In the genomic region with DNA sequence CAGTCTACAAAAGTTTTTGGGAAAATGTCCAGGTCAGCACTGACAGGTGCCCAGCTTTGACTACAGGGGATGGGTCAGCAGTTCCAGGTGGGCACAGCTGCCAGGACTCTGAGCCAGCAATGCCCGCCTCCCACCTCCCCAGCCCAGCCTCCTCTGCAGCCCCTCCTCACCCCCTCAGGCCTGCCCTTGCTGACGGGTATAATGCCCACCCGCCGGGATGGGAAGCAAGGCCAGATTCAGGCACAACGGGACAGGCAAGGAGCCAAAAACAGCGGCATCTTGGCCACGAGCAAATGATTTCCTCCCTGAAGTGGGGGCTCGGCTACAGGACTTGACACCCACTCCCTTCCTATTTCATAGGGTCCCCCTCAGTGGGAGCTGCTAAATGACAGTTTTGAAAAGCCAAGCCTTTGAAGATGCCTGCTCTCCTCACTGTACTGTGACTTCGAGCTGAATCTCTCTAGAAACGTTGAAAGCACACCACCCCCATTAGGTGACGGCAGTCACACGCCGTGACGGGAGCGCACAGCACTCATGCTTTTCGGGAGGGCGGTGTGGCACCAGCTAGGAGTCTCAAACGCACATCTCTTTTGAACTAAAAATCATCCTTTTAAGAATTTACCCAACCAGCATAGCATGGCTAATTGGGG, we compare ENCODE assay signal across 16 cellular contexts. TPM values are rescaled to one million over a fixed set of nuclear protein-coding genes. Genes with fewer than 3 reads are reported as not detected.
DNase-seq lines count a peak whose midpoint lies in the region; ATAC-seq lines count a peak whose summit lies in the region.
"Had no signal": no experiment of that assay in that cellular context is flagged by ENCODE, and none has a peak within 500 bp of the region (broad histone marks: within the 10 kb centered on the region; RNA-seq: fewer than 3 reads in every experiment).

No MANE protein-coding gene starts in this region.

- H3K4me3 ChIP-seq in BLaER1 treated with 17β-estradiol and CSF1 and Interleukin-3, amounts not matched to agents 10 nM and 100 nM, result no peak overlapping the region

- DNase-seq in DMS79 (lab: John Stamatoyannopoulos, UW), result peak; percentile 21
- peak in 38 of 42 donors; percentile 19 to 77 (median 53) for DNase-seq in head of caudate nucleus
- DNase-seq in putamen (ENCODE audit: low spot score), result peak; percentile 17
- DNase-seq in mucosa of gallbladder (ENCODE audit: low spot score), result no peak
- DNase-seq: activated CD4-positive, alpha-beta memory T cell treated with anti-CD3 and anti-CD28 coated beads for 36 hours; activated CD4-positive, CD25-positive, alpha-beta regulatory T cell; activated naive CD4-positive, alpha-beta T cell treated with anti-CD3 and anti-CD28 coated beads, Interleukin-2, amount 50 U/mL, for 16 hours; CD8-positive, alpha-beta T cell; GF-D8; KBM-7; NCI-H1436 treated with DMSO at 0.1 percent for 48 hours; NCI-H2171; NCI-H69 had no signal

- peak overlapping the region; percentile 46 to 77 (median 73) for H3K4me2 ChIP-seq in BLaER1 treated with 17β-estradiol and CSF1 and Interleukin-3, amounts not matched to agents 10 nM and 100 nM

- H3K9ac ChIP-seq in BLaER1 treated with 17β-estradiol and CSF1 and Interleukin-3, amounts not matched to agents 10 nM and 100 nM, result peak overlapping the region in 4 of 11 experiments; percentile 16 to 47 (median 24); a peak in 4 of 22 replicates

- intact Hi-C loops in head of caudate nucleus (cut with DNase I), result loop anchor here (10.0 kb wide), 2 partner anchors 538 to 628 kb away; a partner anchor contains a TSS

- H3K9me3 ChIP-seq in BLaER1 treated with 17β-estradiol and CSF1 and Interleukin-3, amounts not matched to agents 10 nM and 100 nM (replicated peaks in 1 of 11), result no peaks in the 10 kb centered on the region

- peaks cover 31 to 77% (median 60%) of the 10 kb centered on the region in 10 experiments for H3K4me1 ChIP-seq in BLaER1 treated with 17β-estradiol and CSF1 and Interleukin-3, amounts not matched to agents 10 nM and 100 nM

- ATAC-seq in GM18861 (IDR thresholded peaks at IDR 0.05; ENCODE audit: unreplicated experiment) (no peak), HG03457 (IDR thresholded peaks at IDR 0.05; ENCODE audit: unreplicated experiment) (no peak)
- ATAC-seq: CD8-positive, alpha-beta T cell had no signal

- H3K27ac ChIP-seq in BLaER1 treated with 17β-estradiol and CSF1 and Interleukin-3, amounts not matched to agents 10 nM and 100 nM, result 0 out of 22 replicates have a peak overlapping the region, but pooled peaks of 1 of the 11 experiments have one; percentile 28

- peaks cover 11 to 95% (median 68%) of the 10 kb centered on the region in 11 experiments; a peak in 19 of 22 replicates for H4K20me1 ChIP-seq in BLaER1 treated with 17β-estradiol and CSF1 and Interleukin-3, amounts not matched to agents 10 nM and 100 nM

- peaks cover 37 to 78% (median 62%) of the 10 kb centered on the region in 11 experiments for H3K36me3 ChIP-seq in BLaER1 treated with 17β-estradiol and CSF1 and Interleukin-3, amounts not matched to agents 10 nM and 100 nM

- H3K27me3 ChIP-seq in BLaER1 treated with 17β-estradiol and CSF1 and Interleukin-3, amounts not matched to agents 10 nM and 100 nM, result no peaks in the 10 kb centered on the region

RNA-seq across cellular contexts. Expression of a gene that starts 29.7 kb away (rescaled TPM):
- 50.5 TPM for total RNA-seq in mucosa of gallbladder

RNA-seq across cellular contexts. Expression of a gene that starts 39.0 kb away (rescaled TPM):
- 21.4 TPM for total RNA-seq in mucosa of gallbladder

RNA-seq across cellular contexts. Expression of a gene that starts 39.0 kb away (rescaled TPM):
- 11.6 TPM for total RNA-seq in mucosa of gallbladder
